In the genomic region with DNA sequence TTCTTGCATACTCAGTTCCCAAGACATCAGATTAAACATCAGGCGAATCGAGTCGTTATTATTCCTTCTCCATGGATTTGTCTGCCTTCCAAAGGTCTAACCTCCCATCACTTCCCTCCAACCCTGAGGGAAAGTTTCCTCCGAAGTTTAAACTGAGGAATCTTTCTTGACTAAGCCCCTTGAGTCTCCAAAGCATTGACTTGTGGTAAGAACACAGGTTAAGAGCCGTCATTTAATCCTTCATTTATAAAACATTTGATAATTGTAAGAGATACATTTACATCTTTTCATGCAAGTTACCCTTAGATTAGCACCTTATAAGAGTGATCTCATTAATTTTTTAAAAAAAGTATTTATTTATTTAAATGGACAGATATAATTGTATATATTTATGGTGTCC, we compare ENCODE assay signal across 2 cellular contexts.
"Had no signal": no experiment of that assay in that cellular context is flagged by ENCODE, and none has a peak within 500 bp of the region (broad histone marks: within the 10 kb centered on the region; RNA-seq: fewer than 3 reads in every experiment).

Gene OR7A10 (minus strand): TSS at position 101 of the 400 bp plus-strand sequence. CDS start 7,045 bp downstream, outside the sequence.

- DNase-seq: GDM1, GF-D8 had no signal
